ENCODE assay signal across 9 cellular contexts in the genomic region with DNA sequence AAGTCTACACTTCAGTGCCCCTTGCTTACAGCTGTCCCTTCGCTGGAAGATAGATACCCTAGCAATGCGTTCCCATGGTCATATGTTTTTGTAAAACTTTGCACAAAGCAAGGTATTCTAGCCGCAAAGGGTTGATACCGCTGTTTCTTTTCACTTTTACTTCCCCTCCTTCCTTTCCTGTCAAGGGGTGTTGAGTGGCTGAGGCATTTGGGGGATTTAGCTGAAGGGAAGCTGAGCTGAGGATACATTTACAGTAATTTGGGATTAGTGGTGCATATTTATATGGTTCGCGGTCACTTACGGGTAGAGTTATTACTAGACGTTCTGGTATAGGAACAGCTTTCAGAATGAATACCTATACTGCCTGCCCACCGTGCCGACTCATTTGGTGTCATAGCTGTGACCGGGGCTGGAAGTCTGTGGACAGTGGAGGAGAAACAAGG.
A peak's percentile ranks its signal among the peaks of the same experiment; 100 is the strongest.
DNase-seq lines count a peak whose midpoint lies in the region; ATAC-seq and TF ChIP-seq lines count a peak whose summit lies in the region.
"Had no signal": no experiment of that assay in that cellular context is flagged by ENCODE, and none has a peak within 500 bp of the region (broad histone marks: within the 10 kb centered on the region; RNA-seq: fewer than 3 reads in every experiment).

No MANE protein-coding gene starts in this region.

- no peaks in the 10 kb centered on the region for H3K9me3 ChIP-seq in heart right ventricle

- H3K27ac ChIP-seq in heart right ventricle, result no peak overlapping the region

- peaks cover 4% of the 10 kb centered on the region for H3K27me3 Mint-ChIP-seq in T-helper 2 cell treated with Interferon-gamma antibody and Interleukin-4, amounts not matched to agents 5 μg/mL and 100 μg/mL, for 36 hours (ENCODE audit: low read depth)
- no peaks in the 10 kb centered on the region for H3K27me3 Mint-ChIP-seq in stimulated activated naive B cell treated with anti-CD40 and anti-IgM and Interleukin-4, amounts not matched to agents 10 μg/mL and 1 μg/mL and 100 μg/mL, for 72 hours

- H3K36me3 ChIP-seq in heart right ventricle, result no peaks in the 10 kb centered on the region

- no peaks in the 10 kb centered on the region for H3K4me1 ChIP-seq in heart right ventricle

- H3K4me1 Mint-ChIP-seq in T-helper 2 cell treated with Interferon-gamma antibody and Interleukin-4, amounts not matched to agents 5 μg/mL and 100 μg/mL, for 36 hours (ENCODE audit: low read depth), result peaks cover 13% of the 10 kb centered on the region
- peaks cover 20 to 21% of the 10 kb centered on the region in 2 donors for H3K4me1 Mint-ChIP-seq in stimulated activated naive B cell treated with anti-CD40 and anti-IgM and Interleukin-4, amounts not matched to agents 10 μg/mL and 1 μg/mL and 100 μg/mL, for 72 hours

- DNase-seq in Right ventricle myocardium inferior (ENCODE audit: missing footprints), result peak; percentile 30
- no peak for DNase-seq in heart right ventricle
- DNase-seq in T-helper 2 cell treated with Interferon-gamma antibody and Interleukin-4, amounts not matched to agents 5 μg/mL and 100 μg/mL, for 36 hours (ENCODE audit: low spot score), result peak; percentile 18
- DNase-seq in stimulated activated naive B cell treated with anti-CD40 and anti-IgM and Interleukin-4, amounts not matched to agents 10 μg/mL and 1 μg/mL and 100 μg/mL, for 72 hours, result peak; percentile 32
- DNase-seq in NCI-H524 treated with DMSO at 0.1 percent for 48 hours (lab: John Stamatoyannopoulos, UW), result no peak
- no peak for DNase-seq in H4 (ENCODE audit: low spot score)

- H3K27ac Mint-ChIP-seq in T-helper 2 cell treated with Interferon-gamma antibody and Interleukin-4, amounts not matched to agents 5 μg/mL and 100 μg/mL, for 36 hours, result no peak overlapping the region
- H3K27ac Mint-ChIP-seq in stimulated activated naive B cell treated with anti-CD40 and anti-IgM and Interleukin-4, amounts not matched to agents 10 μg/mL and 1 μg/mL and 100 μg/mL, for 72 hours, result peak overlapping the region; percentile 88
- H3K27ac Mint-ChIP-seq: activated T-helper 2 cell treated with anti-CD3 and anti-CD28 coated beads, Interferon-gamma antibody, Interleukin-2, Interleukin-4, amounts not matched to agents 10 μg/mL and 5 μg/mL and 100 μg/mL, durations not matched to agents 14 hours and 24 hours and 36 hours had no signal

- intact Hi-C loops in Right ventricle myocardium inferior (cut with DNase I) (no loop called here), heart right ventricle (cut with DNase I) (no loop called here)

- H3K27me3 ChIP-seq in heart right ventricle, result no peaks in the 10 kb centered on the region

- no peak overlapping the region for H3K4me3 Mint-ChIP-seq in T-helper 2 cell treated with Interferon-gamma antibody and Interleukin-4, amounts not matched to agents 5 μg/mL and 100 μg/mL, for 36 hours
- H3K4me3 Mint-ChIP-seq in stimulated activated naive B cell treated with anti-CD40 and anti-IgM and Interleukin-4, amounts not matched to agents 10 μg/mL and 1 μg/mL and 100 μg/mL, for 72 hours, result peak overlapping the region; percentile 18 to 59

- no peak overlapping the region for H3K4me3 ChIP-seq in heart right ventricle

- no peaks in the 10 kb centered on the region for H3K9me3 Mint-ChIP-seq in T-helper 2 cell treated with Interferon-gamma antibody and Interleukin-4, amounts not matched to agents 5 μg/mL and 100 μg/mL, for 36 hours
- no peaks in the 10 kb centered on the region for H3K9me3 Mint-ChIP-seq in stimulated activated naive B cell treated with anti-CD40 and anti-IgM and Interleukin-4, amounts not matched to agents 10 μg/mL and 1 μg/mL and 100 μg/mL, for 72 hours
- H3K9me3 Mint-ChIP-seq: activated T-helper 2 cell treated with anti-CD3 and anti-CD28 coated beads, Interferon-gamma antibody, Interleukin-2, Interleukin-4, amounts not matched to agents 10 μg/mL and 5 μg/mL and 100 μg/mL, durations not matched to agents 14 hours and 24 hours and 36 hours had no signal

- ATAC-seq in Right ventricle myocardium inferior, result no peak
- ATAC-seq in heart right ventricle, result no peak
- peak; percentile 63 for ATAC-seq in HG02623 (IDR thresholded peaks at IDR 0.05; ENCODE audit: unreplicated experiment)
- peak; percentile 78 to 82 for ATAC-seq in stimulated activated naive B cell treated with anti-CD40 and anti-IgM and Interleukin-4, amounts not matched to agents 10 μg/mL and 1 μg/mL and 100 μg/mL, for 72 hours (replicated peaks)
- no peak for ATAC-seq in HG03025 (IDR thresholded peaks at IDR 0.05; ENCODE audit: low FRiP score, unreplicated experiment)

- H3K36me3 Mint-ChIP-seq in T-helper 2 cell treated with Interferon-gamma antibody and Interleukin-4, amounts not matched to agents 5 μg/mL and 100 μg/mL, for 36 hours (ENCODE audit: low read depth), result no peaks in the 10 kb centered on the region
- no peaks in the 10 kb centered on the region for H3K36me3 Mint-ChIP-seq in stimulated activated naive B cell treated with anti-CD40 and anti-IgM and Interleukin-4, amounts not matched to agents 10 μg/mL and 1 μg/mL and 100 μg/mL, for 72 hours

- WGBS in heart right ventricle, 2 donors, result 83 to 84% methylated on average over 11 of the region's 11 CpGs

- TF ChIP-seq CTCF in heart right ventricle (IDR thresholded peaks at IDR 0.05), result no peak

Comparison
In these comparisons a context has a peak if more than half of its experiments do, and no peak if none do; other contexts are left out.
1. DNase-seq: peak in Right ventricle myocardium inferior (single experiment), T-helper 2 cell treated with Interferon-gamma antibody and Interleukin-4, amounts not matched to agents 5 μg/mL and 100 μg/mL, for 36 hours (single experiment) and stimulated activated naive B cell treated with anti-CD40 and anti-IgM and Interleukin-4, amounts not matched to agents 10 μg/mL and 1 μg/mL and 100 μg/mL, for 72 hours (single experiment); none in heart right ventricle (0 of 2), NCI-H524 treated with DMSO at 0.1 percent for 48 hours (single experiment) and H4 (single experiment).
2. ATAC-seq: peak in HG02623 (single experiment) and stimulated activated naive B cell treated with anti-CD40 and anti-IgM and Interleukin-4, amounts not matched to agents 10 μg/mL and 1 μg/mL and 100 μg/mL, for 72 hours (2 of 2); none in Right ventricle myocardium inferior (single experiment), heart right ventricle (0 of 8) and HG03025 (single experiment).